ENCODE assay signal across 8 cellular contexts in the genomic region with DNA sequence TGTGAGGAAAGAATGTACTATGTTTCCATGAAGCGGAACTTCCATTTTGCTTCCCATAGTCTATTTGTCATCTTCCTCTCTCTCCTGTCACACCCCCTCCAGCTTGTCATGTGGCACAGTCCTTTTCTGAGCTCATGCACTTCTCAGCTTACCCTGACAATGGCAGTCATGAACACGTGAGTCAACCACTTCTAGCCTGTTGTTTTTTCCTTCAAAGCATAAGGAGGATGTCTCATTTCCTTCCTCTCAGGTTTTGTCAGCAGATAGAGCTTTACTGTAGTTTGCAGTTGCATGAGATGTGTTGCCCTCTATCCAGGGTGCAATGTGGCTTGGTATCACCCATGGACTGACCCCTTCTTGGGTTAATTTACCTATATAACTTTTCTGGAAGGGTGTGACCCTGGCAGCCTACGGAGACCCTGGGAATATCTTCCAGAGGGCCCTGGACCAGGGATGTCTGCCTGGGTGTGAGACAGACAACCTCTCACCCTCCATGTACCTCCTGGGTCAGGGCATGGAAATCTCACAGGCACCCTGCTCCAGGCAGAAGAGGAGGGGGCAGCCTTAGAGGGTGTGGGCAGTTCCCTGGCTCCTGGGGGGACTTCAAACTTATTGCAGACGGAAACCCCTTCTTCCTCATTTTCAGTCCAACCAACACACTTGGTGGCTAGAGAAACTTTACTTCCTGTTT. TPM values are rescaled to one million over a fixed set of nuclear protein-coding genes. Genes with fewer than 3 reads are reported as not detected.
DNase-seq lines count a peak whose midpoint lies in the region; FAIRE-seq and TF ChIP-seq lines count a peak whose summit lies in the region.

No MANE protein-coding gene starts in this region.

- no peak overlapping the region for H4K8ac ChIP-seq in mesendoderm (ENCODE audit: low read depth, low read length)

- no peak overlapping the region for H2BK5ac ChIP-seq in mesendoderm (ENCODE audit: low read length)

- no peak overlapping the region for H3K4me3 ChIP-seq in choroid plexus epithelial cell (ENCODE audit: low read depth, low read length)
- H3K4me3 ChIP-seq in mesendoderm (ENCODE audit: low read length) = no peak overlapping the region

- H3K36me3 ChIP-seq in mesendoderm (ENCODE audit: control insufficient read depth, insufficient read depth, low read length) = no peaks in the 10 kb centered on the region

- no peaks in the 10 kb centered on the region for H3K79me1 ChIP-seq in mesendoderm (ENCODE audit: low read length)

- no peak overlapping the region for H3K9ac ChIP-seq in mesendoderm (ENCODE audit: low read length)

- H2AK5ac ChIP-seq in mesendoderm (ENCODE audit: low read length) = no peak overlapping the region

- H3K4me1 ChIP-seq in mesendoderm (ENCODE audit: control insufficient read depth, low read depth, low read length) = no peaks in the 10 kb centered on the region

- no peak overlapping the region for H3K4ac ChIP-seq in mesendoderm (ENCODE audit: low read depth, low read length)

- H2BK15ac ChIP-seq in mesendoderm (replicated peaks; ENCODE audit: low read depth) = no peak overlapping the region

- no peak for FAIRE-seq in D721Med (lab: Jason Lieb, UNC)

- H3K4me2 ChIP-seq in mesendoderm (ENCODE audit: low read length) = no peak overlapping the region

- no peak overlapping the region for H3K18ac ChIP-seq in mesendoderm (ENCODE audit: low read length)

- peak; percentile 44 for DNase-seq in NK-92 treated with Interleukin-12 subunit alpha and Interleukin-12 subunit beta, amount 100 ng/mL, for 24 hours (lab: John Stamatoyannopoulos, UW)
- DNase-seq in NK-92 (lab: John Stamatoyannopoulos, UW; ENCODE audit: unreplicated experiment) (no peak), Kasumi-1 (lab: John Stamatoyannopoulos, UW) (peak; percentile 100), UCSD-AML1 (lab: John Stamatoyannopoulos, UW; ENCODE audit: unreplicated experiment) (peak; percentile 58), choroid plexus epithelial cell (ENCODE audit: low read depth) (peak; percentile 83), mesendoderm (peak; percentile 24), substantia nigra (lab: John Stamatoyannopoulos, UW) (peak in 20 of 49 donors; percentile 3 to 47 (median 20)), D721Med (ENCODE audit: insufficient read length, low spot score) (no peak)

- H2BK120ac ChIP-seq in mesendoderm (ENCODE audit: low read depth, low read length) = no peak overlapping the region

- no peak overlapping the region for H3K23ac ChIP-seq in mesendoderm (ENCODE audit: low read length)

- no peak overlapping the region for H3K27ac ChIP-seq in mesendoderm (ENCODE audit: low read depth, low read length)
- peak overlapping the region; percentile 39 for H3K27ac ChIP-seq in substantia nigra (ENCODE audit: low read depth, low read length, poor library complexity, severe bottlenecking)

- no peaks in the 10 kb centered on the region for H3K27me3 ChIP-seq in mesendoderm (ENCODE audit: insufficient read depth, low read length, poor library complexity)

- TF ChIP-seq CTCF in choroid plexus epithelial cell (conservative IDR thresholded peaks at IDR 0.05; ENCODE audit: low read depth, low read length) (no peak), D721Med (IDR thresholded peaks at IDR 0.05; ENCODE audit: insufficient read depth, missing control alignments) (no peak)

- no peak overlapping the region for H3K56ac ChIP-seq in mesendoderm (ENCODE audit: low read length)

- WGBS in mesendoderm (ENCODE audit: extremely low coverage, insufficient coverage, low lambda C conversion rate) = no CpG with 5 or more reads among the region's 4 CpGs

- H4K5ac ChIP-seq in mesendoderm (ENCODE audit: low read length) = no peak overlapping the region

- H3K79me2 ChIP-seq in mesendoderm (ENCODE audit: control insufficient read depth, insufficient read depth, low read length) = peaks cover 7% of the 10 kb centered on the region

RNA-seq across cellular contexts. Expression of a gene that starts 4.0 kb away (rescaled TPM):
- 15.7 TPM for polyA plus RNA-seq in mesendoderm (2013, experiment 1 of 2)
- 15.4 TPM for polyA plus RNA-seq in mesendoderm (2013, experiment 2 of 2)

Comparison
In these comparisons a context has a peak if more than half of its experiments do, and no peak if none do; other contexts are left out.
1. DNase-seq: peak in NK-92 treated with Interleukin-12 subunit alpha and Interleukin-12 subunit beta, amount 100 ng/mL, for 24 hours (single experiment), Kasumi-1 (2 of 2), UCSD-AML1 (single experiment), choroid plexus epithelial cell (single experiment) and mesendoderm (single experiment); none in NK-92 (single experiment) and D721Med (single experiment).